ENCODE assay signal across 1 cellular context in genomic region chr7:105851064-105851463, GRCh38.
TF ChIP-seq lines count a peak whose summit lies in the region.

No MANE protein-coding gene starts in this region.

TF ChIP-seq in GM23338, 12 proteins besides CTCF, POLR2A, EP300 and RAD21:
- TF ChIP-seq ZNF114 (CRISPR knock-in tag; IDR thresholded peaks at IDR 0.05): no peak
- TF ChIP-seq ZNF331 (CRISPR knock-in tag; IDR thresholded peaks at IDR 0.05; ENCODE audit: low read depth): no peak
- no peak for TF ChIP-seq EZH2 (IDR thresholded peaks at IDR 0.05; ENCODE audit: low read depth, unreplicated experiment)
- TF ChIP-seq EZH2phosphoT487 (IDR thresholded peaks at IDR 0.05; ENCODE audit: unreplicated experiment): no peak
- TF ChIP-seq ZNF462 (CRISPR knock-in tag; IDR thresholded peaks at IDR 0.05): no peak
- TF ChIP-seq STAT1 (IDR thresholded peaks at IDR 0.05; ENCODE audit: unreplicated experiment): no peak
- TF ChIP-seq JUNB (IDR thresholded peaks at IDR 0.05; ENCODE audit: unreplicated experiment): no peak
- TF ChIP-seq NANOG (IDR thresholded peaks at IDR 0.05; ENCODE audit: borderline replicate concordance): no peak
- no peak for TF ChIP-seq POLR2AphosphoS5 (IDR thresholded peaks at IDR 0.05; ENCODE audit: low read depth)
- TF ChIP-seq CREB1 (CRISPR knock-in tag; IDR thresholded peaks at IDR 0.05; ENCODE audit: low read depth): no peak
- no peak for TF ChIP-seq ETS1 (IDR thresholded peaks at IDR 0.05)
